24 cellular contexts compared by ENCODE assay signal in the genomic region with DNA sequence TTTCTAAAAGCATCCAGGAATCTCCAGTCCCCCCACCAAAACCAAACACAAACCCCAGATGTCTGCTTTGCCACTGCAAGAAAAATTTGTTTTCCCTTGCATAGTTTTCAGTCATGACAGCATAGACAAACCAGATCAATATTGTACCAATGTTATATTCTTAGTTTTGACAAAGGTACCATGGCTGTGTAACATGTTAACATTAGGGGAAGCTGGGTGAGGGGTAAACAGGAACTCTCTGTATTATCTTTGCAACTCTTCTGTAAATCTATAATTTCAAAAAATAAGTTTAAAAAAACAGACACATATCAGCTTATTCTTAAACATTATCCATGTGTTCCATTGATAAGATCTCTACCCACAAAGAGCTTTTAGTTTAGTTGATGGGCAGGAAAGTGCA.
"Had no signal": no experiment of that assay in that cellular context is flagged by ENCODE, and none has a peak within 500 bp of the region (broad histone marks: within the 10 kb centered on the region; RNA-seq: fewer than 3 reads in every experiment).

No MANE protein-coding gene starts in this region.

- H3K4me1 ChIP-seq: colonic mucosa, esophagus squamous epithelium, gastrocnemius medialis, left lung, lower lobe of right lung had no signal

- H3K27ac Mint-ChIP-seq: dendritic cell treated with granulocyte-macrophage colony-stimulating factor and Interleukin-4, amounts not matched to agents 40 ng/mL and 50 ng/mL, for 4 days; effector memory CD8-positive, alpha-beta T cell; endodermal cell; mesothelial cell of epicardium had no signal

- H3K4me3 Mint-ChIP-seq: dendritic cell treated with granulocyte-macrophage colony-stimulating factor and Interleukin-4, amounts not matched to agents 40 ng/mL and 50 ng/mL, for 4 days; effector memory CD8-positive, alpha-beta T cell; endodermal cell; mesothelial cell of epicardium had no signal

- H3K27ac ChIP-seq: colonic mucosa, epithelial cell of prostate, esophagus squamous epithelium, gastrocnemius medialis, heart right ventricle, left lung, lower lobe of right lung had no signal

- H3K36me3 Mint-ChIP-seq: mesothelial cell of epicardium had no signal

- H3K27me3 Mint-ChIP-seq: dendritic cell treated with granulocyte-macrophage colony-stimulating factor and Interleukin-4, amounts not matched to agents 40 ng/mL and 50 ng/mL, for 4 days; effector memory CD8-positive, alpha-beta T cell had no signal

- ATAC-seq: effector memory CD8-positive, alpha-beta T cell; esophagus mucosa; gastrocnemius medialis; heart right ventricle; left cardiac atrium; left lung; left ventricle myocardium superior; lower lobe of right lung; mucosa of descending colon had no signal

- H3K9me3 Mint-ChIP-seq: dendritic cell treated with granulocyte-macrophage colony-stimulating factor and Interleukin-4, amounts not matched to agents 40 ng/mL and 50 ng/mL, for 4 days; effector memory CD8-positive, alpha-beta T cell; endodermal cell had no signal

- H3K27me3 ChIP-seq: colonic mucosa, esophagus squamous epithelium, gastrocnemius medialis had no signal

- DNase-seq: colonic mucosa; cortex of kidney; effector CD8-positive, alpha-beta T cell; effector memory CD8-positive, alpha-beta T cell; endodermal cell; erythroblast; esophagus squamous epithelium; foreskin fibroblast; foreskin melanocyte; gastrocnemius medialis; glutamatergic neuron; head of caudate nucleus; heart right ventricle; hippocampal formation; left cardiac atrium; left lung; left ventricle myocardium superior; lower lobe of right lung; mesenchymal stem cell; mucosa of descending colon had no signal

- H3K36me3 ChIP-seq: colonic mucosa, gastrocnemius medialis, heart right ventricle, left lung, lower lobe of right lung had no signal

- H3K9me3 ChIP-seq: colonic mucosa, esophagus squamous epithelium, gastrocnemius medialis, heart right ventricle, left lung, lower lobe of right lung, mucosa of descending colon had no signal

- H3K4me3 ChIP-seq: colonic mucosa, esophagus squamous epithelium, gastrocnemius medialis, heart right ventricle, left lung, lower lobe of right lung, mucosa of descending colon had no signal
